In genomic region chr6:168242655-168243225, GRCh38 we compare ENCODE assay signal across 16 cellular contexts.
DNase-seq lines count a peak whose midpoint lies in the region; ATAC-seq, FAIRE-seq and TF ChIP-seq lines count a peak whose summit lies in the region.
"Had no signal": no experiment of that assay in that cellular context is flagged by ENCODE, and none has a peak within 500 bp of the region (broad histone marks: within the 10 kb centered on the region; RNA-seq: fewer than 3 reads in every experiment).

No MANE protein-coding gene starts in this region.

- no peak overlapping the region for H2BK120ac ChIP-seq in H1 (replicated peaks; ENCODE audit: low read depth, low read length)

- no peak overlapping the region for H4K91ac ChIP-seq in H1 (replicated peaks; ENCODE audit: insufficient read length, low read length)

- intact Hi-C loops in HepG2 (cut with micrococcal nuclease; ENCODE audit: unreplicated experiment), result no loop called here
- intact Hi-C loops in OCI-LY7 (cut with micrococcal nuclease; ENCODE audit: unreplicated experiment), result no loop called here

- H3K79me2 ChIP-seq in H1 (ENCODE audit: control insufficient read depth in 1 of 2, insufficient read depth in 2 of 2, low read length in 2 of 2) (no peaks in the 10 kb centered on the region), HepG2 (ENCODE audit: insufficient read depth, low read length) (no peaks in the 10 kb centered on the region), osteoblast (ENCODE audit: insufficient read depth, low read length) (no peaks in the 10 kb centered on the region), OCI-LY7 (ENCODE audit: insufficient read depth, low read depth, low read length) (no peaks in the 10 kb centered on the region)

- H2BK15ac ChIP-seq in H1 (ENCODE audit: low read length), result no peak overlapping the region

- 0 out of 2 replicates have a peak overlapping the region, but pooled peaks have one; percentile 39 for H2BK12ac ChIP-seq in H1 (ENCODE audit: low read depth, low read length)

- no peak overlapping the region for H3K27ac ChIP-seq in H1 (ENCODE audit: low read depth, low read length)
- no peak overlapping the region for H3K27ac ChIP-seq in HepG2 (ENCODE audit: extremely low read length, insufficient read depth, low read length)
- no peak overlapping the region for H3K27ac ChIP-seq in osteoblast (ENCODE audit: low read depth, low read length)
- no peak overlapping the region for H3K27ac ChIP-seq in OCI-LY7 (ENCODE audit: low read depth, low read length, poor library complexity, severe bottlenecking)
- H3K27ac ChIP-seq: C4-2B, GM23248 had no signal

- TF ChIP-seq RAD21 in H1 (IDR thresholded peaks at IDR 0.05 in 1 of 2, conservative IDR thresholded peaks at IDR 0.05 in 1 of 2; ENCODE audit: low read depth in 2 of 2, low read length in 2 of 2), result no peak
- TF ChIP-seq RAD21 in HepG2 (CRISPR knock-in tag; IDR thresholded peaks at IDR 0.05), result no peak

- H4K20me1 ChIP-seq in H1 (replicated peaks in 1 of 2; ENCODE audit: control insufficient read depth in 1 of 2, insufficient read depth in 2 of 2, low read length in 2 of 2), result peaks cover 0 to 2% of the 10 kb centered on the region in 2 experiments
- no peaks in the 10 kb centered on the region for H4K20me1 ChIP-seq in HepG2 (ENCODE audit: insufficient read depth, low read length)
- no peaks in the 10 kb centered on the region for H4K20me1 ChIP-seq in osteoblast (ENCODE audit: insufficient read depth, low read length)
- no peaks in the 10 kb centered on the region for H4K20me1 ChIP-seq in OCI-LY7 (ENCODE audit: insufficient read depth, low read length)

- TF ChIP-seq CTCF in H1 (IDR thresholded peaks at IDR 0.05; ENCODE audit: control extremely low read depth in 1 of 3, insufficient read depth in 1 of 3, low read depth in 1 of 3, low read length in 3 of 3), result no peak
- TF ChIP-seq CTCF in HepG2 (CRISPR knock-in tag; IDR thresholded peaks at IDR 0.05), result no peak
- TF ChIP-seq CTCF in osteoblast (IDR thresholded peaks at IDR 0.05; ENCODE audit: extremely low read depth, low read depth, low read length), result no peak
- TF ChIP-seq CTCF in OCI-LY7 (conservative IDR thresholded peaks at IDR 0.05; ENCODE audit: low read length), result no peak

- H2AK5ac ChIP-seq in H1 (ENCODE audit: low read depth, low read length), result no peak overlapping the region

- no peaks in the 10 kb centered on the region for H3K79me1 ChIP-seq in H1 (ENCODE audit: low read depth, low read length)

- TF ChIP-seq EP300 in H1 (IDR thresholded peaks at IDR 0.05; ENCODE audit: borderline replicate concordance in 1 of 2, low read depth in 2 of 2, low read length in 2 of 2) (no peak), HepG2 (IDR thresholded peaks at IDR 0.05; ENCODE audit: low read depth in 2 of 2, low read length in 2 of 2) (no peak), HepG2 (CRISPR knock-in tag; IDR thresholded peaks at IDR 0.05; ENCODE audit: borderline replicate concordance) (no peak)

- POLR2A ChIA-PET in H1 (lab: Charles Lee; ENCODE audit: partially characterized antibody), result interaction anchor here (0.9 kb wide), 1 partner anchor 293 kb away, joined by 3 read pairs; no protein-coding TSS in a partner anchor
- POLR2A ChIA-PET in HepG2 (lab: Yijun Ruan, JAX), result no interaction called here
- POLR2A ChIA-PET in OCI-LY7 (lab: Charles Lee), result no interaction called here

- in situ Hi-C loops in HepG2 (cut with HindIII; ENCODE audit: extremely low pct_ligation_motif_present, low pct_unique_long_range_greater_than_20kb), result no loop called here

- no peak for ATAC-seq in HepG2
- ATAC-seq: A549 had no signal

- H3K36me3 ChIP-seq in H1 (ENCODE audit: control insufficient read depth in 2 of 4, insufficient read depth in 4 of 4, low read length in 3 of 4), result no peaks in the 10 kb centered on the region
- no peaks in the 10 kb centered on the region for H3K36me3 ChIP-seq in HepG2 (replicated peaks in 1 of 2; ENCODE audit: control insufficient read depth in 1 of 2, insufficient read depth in 2 of 2, low read length in 2 of 2)
- no peaks in the 10 kb centered on the region for H3K36me3 ChIP-seq in osteoblast (ENCODE audit: insufficient read depth, low read length)
- H3K36me3 ChIP-seq in OCI-LY7 (ENCODE audit: insufficient read depth, low read length), result no peaks in the 10 kb centered on the region
- H3K36me3 ChIP-seq: BE2C had no signal

- WGBS in H1 (ENCODE audit: extremely low coverage in 1 of 2, insufficient coverage in 1 of 2, insufficient read length in 1 of 2, insufficient replicate concordance in 2 of 2, low coverage in 1 of 2, low lambda C conversion rate in 2 of 2, missing lambda C conversion rate in 1 of 2), 2 experiments, result 96% methylated on average over 12 of the region's 14 CpGs; no CpG with 5 or more reads in 1 of the 2 experiments
- WGBS in HepG2 (ENCODE audit: low lambda C conversion rate), result 90% methylated on average over 14 of the region's 14 CpGs

- H3K9me2 ChIP-seq in OCI-LY7 (ENCODE audit: insufficient read depth, low read length), result no peaks in the 10 kb centered on the region

- no peak overlapping the region for H3K4me3 ChIP-seq in H1 (ENCODE audit: extremely low read depth in 1 of 4, insufficient read depth in 2 of 4, low read depth in 3 of 4, low read length in 4 of 4)
- H3K4me3 ChIP-seq in HepG2 (replicated peaks in 1 of 3; ENCODE audit: insufficient read depth in 1 of 3, low read depth in 2 of 3, low read length in 3 of 3), result no peak overlapping the region
- H3K4me3 ChIP-seq in osteoblast (ENCODE audit: insufficient read depth, low read length), result no peak overlapping the region
- no peak overlapping the region for H3K4me3 ChIP-seq in OCI-LY7 (ENCODE audit: low read depth, low read length, poor library complexity, severe bottlenecking)
- H3K4me3 ChIP-seq: A549, GM23248 had no signal

- H2BK5ac ChIP-seq in H1 (ENCODE audit: low read depth, low read length), result no peak overlapping the region

- peaks cover 0 to 3% (median 1%) of the 10 kb centered on the region in 4 experiments; a peak in 2 of 7 replicates for H3K4me1 ChIP-seq in H1 (replicated peaks in 1 of 4; ENCODE audit: control insufficient read depth in 3 of 4, insufficient read depth in 4 of 4, low read length in 3 of 4)
- peaks cover 96% of the 10 kb centered on the region for H3K4me1 ChIP-seq in HepG2 (ENCODE audit: insufficient read depth, low read length)
- no peaks in the 10 kb centered on the region for H3K4me1 ChIP-seq in osteoblast (ENCODE audit: insufficient read depth, low read length)
- no peaks in the 10 kb centered on the region for H3K4me1 ChIP-seq in OCI-LY7 (ENCODE audit: insufficient read depth, low read length, poor library complexity, severe bottlenecking)

- H3K4ac ChIP-seq in H1 (replicated peaks; ENCODE audit: insufficient read length, low read depth, low read length), result no peak overlapping the region

- peak overlapping the region; percentile 19 for H3K18ac ChIP-seq in H1 (ENCODE audit: extremely low read depth, low read length)

- FAIRE-seq in H1 (lab: Jason Lieb, UNC), result no peak
- FAIRE-seq in HepG2 (lab: Jason Lieb, UNC), result no peak
- FAIRE-seq in H54 (lab: Jason Lieb, UNC), result no peak
- FAIRE-seq: A549, D721Med had no signal

- H2BK20ac ChIP-seq in H1 (ENCODE audit: low read length), result no peak overlapping the region

- no peak overlapping the region for H3K23ac ChIP-seq in H1 (ENCODE audit: insufficient read length)

- DNase-seq in H1 (ENCODE audit: low read depth in 1 of 2, low spot score in 2 of 2) (no peak), HepG2 (ENCODE audit: low spot score) (no peak), osteoblast (ENCODE audit: insufficient read length, low spot score, missing footprints) (peak; percentile 44), DMS53 (lab: John Stamatoyannopoulos, UW) (no peak), OCI-LY7 (ENCODE audit: low spot score) (no peak), H54 (ENCODE audit: insufficient read length, low spot score) (no peak)
- DNase-seq: BE2C; CD4-positive, alpha-beta memory T cell; DMS153; DND-41; GF-D8; GM23248; H9 had no signal

- H3K27me3 ChIP-seq in H1 (replicated peaks in 1 of 4; ENCODE audit: control insufficient read depth in 3 of 4, extremely low read depth in 1 of 4, insufficient read depth in 3 of 4, low read length in 3 of 4) (no peaks in the 10 kb centered on the region), HepG2 (ENCODE audit: control insufficient read depth in 1 of 2, insufficient read depth in 2 of 2, low read length in 2 of 2) (no peaks in the 10 kb centered on the region), osteoblast (ENCODE audit: insufficient read depth, low read length) (peaks cover 4% of the 10 kb centered on the region)
- H3K27me3 ChIP-seq: BE2C had no signal

- H4K8ac ChIP-seq in H1 (ENCODE audit: extremely low read depth, insufficient read depth, low read length), result no peak overlapping the region

- H2AFZ ChIP-seq in H1 (ENCODE audit: low read length) (no peak overlapping the region), HepG2 (ENCODE audit: low read length) (no peak overlapping the region), osteoblast (ENCODE audit: low read length) (no peak overlapping the region), OCI-LY7 (ENCODE audit: low read length) (no peak overlapping the region)
- H2AFZ ChIP-seq: GM23248 had no signal

- no TSS peak for BruUV-seq in HepG2 (replicated peaks; lab: Mats Ljungman, UMichigan)
- BruUV-seq in OCI-LY7 (replicated peaks; lab: Mats Ljungman, UMichigan), result no TSS peak

- CTCF ChIA-PET in H1 (lab: Charles Lee; ENCODE audit: partially characterized antibody) (interaction anchor here (1.1 kb wide), 1 partner anchor 10 kb away, joined by 3 read pairs; no protein-coding TSS in a partner anchor), HepG2 (lab: Yijun Ruan, JAX; ENCODE audit: low intra/inter-chr PET ratio, low total read pairs) (no interaction called here), OCI-LY7 (lab: Charles Lee; ENCODE audit: unreplicated experiment) (no interaction called here)

- no peaks in the 10 kb centered on the region for H3K9me3 ChIP-seq in H1 (ENCODE audit: insufficient read depth in 2 of 2, low read depth in 1 of 2, low read length in 1 of 2)
- no peaks in the 10 kb centered on the region for H3K9me3 ChIP-seq in HepG2 (ENCODE audit: low read length)
- H3K9me3 ChIP-seq in osteoblast (ENCODE audit: low read depth, low read length), result no peaks in the 10 kb centered on the region
- no peaks in the 10 kb centered on the region for H3K9me3 ChIP-seq in OCI-LY7 (ENCODE audit: low read length)
- H3K9me3 ChIP-seq: A549, BE2C had no signal

- TF ChIP-seq POLR2A in H1 (IDR thresholded peaks at IDR 0.05; ENCODE audit: control extremely low read depth in 1 of 2, low read depth in 2 of 2, low read length in 2 of 2) (no peak), HepG2 (IDR thresholded peaks at IDR 0.05; ENCODE audit: insufficient read depth in 1 of 2, low read depth in 2 of 2, low read length in 2 of 2) (no peak), H54 (IDR thresholded peaks at IDR 0.05; ENCODE audit: low read depth, low read length) (no peak)

- H3K9ac ChIP-seq in H1 (replicated peaks in 1 of 4; ENCODE audit: extremely low read depth in 1 of 4, low read depth in 3 of 4, low read length in 3 of 4) (no peak overlapping the region), HepG2 (ENCODE audit: insufficient read depth, low read depth, low read length) (no peak overlapping the region)
- H3K9ac ChIP-seq: GM23248 had no signal

- H3K14ac ChIP-seq in H1 (ENCODE audit: insufficient read length), result no peak overlapping the region

- H3K56ac ChIP-seq in H1 (replicated peaks; ENCODE audit: insufficient read length, low read depth, low read length), result no peak overlapping the region

- H3K23me2 ChIP-seq in H1 (ENCODE audit: low read depth, low read length), result no peaks in the 10 kb centered on the region

- H4K5ac ChIP-seq in H1 (ENCODE audit: insufficient read length, low read depth, low read length), result no peak overlapping the region

- no peak overlapping the region for H3K4me2 ChIP-seq in H1 (ENCODE audit: insufficient read depth in 1 of 2, low read depth in 2 of 2, low read length in 2 of 2)
- H3K4me2 ChIP-seq in HepG2 (ENCODE audit: low read depth, low read length), result no peak overlapping the region
- H3K4me2 ChIP-seq in osteoblast (ENCODE audit: insufficient read depth, low read length), result no peak overlapping the region
- no peak overlapping the region for H3K4me2 ChIP-seq in OCI-LY7 (ENCODE audit: low read length)
- H3K4me2 ChIP-seq: A549 had no signal

Comparison
In these comparisons a context has a peak if more than half of its experiments do, and no peak if none do; other contexts are left out.
1. Of the 41 proteins assayed by ChIP-seq in both HepG2 and H1: peak only in HepG2: MAFK; only in H1: none; in both: none; in neither: 40.